ENCODE assay signal across 8 cellular contexts in the genomic region with DNA sequence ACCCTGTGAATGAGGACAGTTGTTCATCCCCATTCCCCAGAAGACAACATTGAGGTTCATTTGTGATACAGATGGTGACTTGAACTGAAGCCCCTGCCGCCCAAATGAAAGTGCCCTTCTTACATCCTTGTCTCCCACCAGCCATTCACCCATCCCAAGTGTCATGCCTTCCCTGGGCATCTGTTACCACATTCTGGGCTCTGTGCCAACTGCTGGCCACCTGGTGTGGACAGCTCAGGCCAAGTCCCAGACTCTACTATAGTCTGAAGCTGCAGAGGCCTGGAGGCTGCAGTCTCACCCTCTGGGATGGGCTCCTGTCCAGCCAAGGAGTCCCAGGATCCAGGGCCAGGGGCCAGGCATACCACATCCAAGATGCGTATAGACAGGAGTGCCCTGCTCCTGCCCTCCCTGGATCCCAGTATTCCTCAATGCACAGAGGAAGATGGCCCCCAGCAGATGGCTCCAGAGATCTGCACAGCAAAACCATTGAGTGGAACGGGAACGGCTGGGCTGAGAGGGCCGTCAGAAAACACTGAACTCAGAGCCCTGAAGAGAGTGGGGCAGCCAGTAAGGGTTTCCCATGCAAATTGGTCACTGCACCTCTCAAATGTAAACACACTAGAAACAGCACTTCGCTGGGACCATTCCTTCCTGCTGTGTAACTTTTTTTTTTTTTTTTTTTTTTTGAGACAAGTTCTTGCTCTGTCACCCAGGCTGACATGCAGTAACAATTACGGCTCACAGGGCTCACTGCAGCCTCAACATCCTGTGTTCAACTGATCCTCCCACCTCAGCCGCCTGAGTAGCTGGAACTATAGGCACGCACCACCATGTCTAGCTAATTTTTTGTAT. TPM values are rescaled to one million over a fixed set of nuclear protein-coding genes. Genes with fewer than 3 reads are reported as not detected.
DNase-seq lines count a peak whose midpoint lies in the region; ATAC-seq and TF ChIP-seq lines count a peak whose summit lies in the region.

No MANE protein-coding gene starts in this region.

- no peaks in the 10 kb centered on the region for H3K9me3 Mint-ChIP-seq in activated naive CD8-positive, alpha-beta T cell treated with anti-CD3 and anti-CD28 coated beads, Interleukin-2, amount 50 U/mL, for 24 hours

- H3K4me3 Mint-ChIP-seq in activated naive CD8-positive, alpha-beta T cell treated with anti-CD3 and anti-CD28 coated beads, Interleukin-2, amount 50 U/mL, for 24 hours, result no peak overlapping the region

- H3K27me3 ChIP-seq in RWPE2 (ENCODE audit: insufficient read depth, poor library complexity, severe bottlenecking) (no peaks in the 10 kb centered on the region), parathyroid adenoma (ENCODE audit: control insufficient read depth, insufficient read depth, low read length) (no peaks in the 10 kb centered on the region)

- H3K4me1 Mint-ChIP-seq in activated naive CD8-positive, alpha-beta T cell treated with anti-CD3 and anti-CD28 coated beads, Interleukin-2, amount 50 U/mL, for 24 hours, result peaks cover 77% of the 10 kb centered on the region

- H3K27me3 Mint-ChIP-seq in activated naive CD8-positive, alpha-beta T cell treated with anti-CD3 and anti-CD28 coated beads, Interleukin-2, amount 50 U/mL, for 24 hours, result no peaks in the 10 kb centered on the region

- no peaks in the 10 kb centered on the region for H3K79me2 ChIP-seq in parathyroid adenoma

- intact Hi-C loops in Right ventricle myocardium superior (cut with DNase I), result loop anchor here (2.0 kb wide), 1 partner anchor 56 kb away; no protein-coding TSS in a partner anchor

- H3K4me3 ChIP-seq in LNCaP clone FGC (ENCODE audit: low read depth, low read length) (no peak overlapping the region), RWPE2 (ENCODE audit: severe bottlenecking) (no peak overlapping the region), parathyroid adenoma (ENCODE audit: low read depth, low read length) (no peak overlapping the region)

- peaks cover 2% of the 10 kb centered on the region for H3K36me3 Mint-ChIP-seq in activated naive CD8-positive, alpha-beta T cell treated with anti-CD3 and anti-CD28 coated beads, Interleukin-2, amount 50 U/mL, for 24 hours (ENCODE audit: low read depth)

- no peak overlapping the region for H3K27ac ChIP-seq in RWPE2 (ENCODE audit: poor library complexity, severe bottlenecking)
- no peak overlapping the region for H3K27ac ChIP-seq in parathyroid adenoma

- ATAC-seq in RWPE2 (ENCODE audit: low read depth) (peak; percentile 66), Right ventricle myocardium superior (ENCODE audit: poor library complexity) (peak; percentile 86)
- ATAC-seq in activated naive CD8-positive, alpha-beta T cell treated with anti-CD3 and anti-CD28 coated beads, Interleukin-2, amount 50 U/mL, for 24 hours, result peak; percentile 56

- H3K4me1 ChIP-seq in RWPE2 (ENCODE audit: insufficient read depth, poor library complexity, severe bottlenecking) (peaks cover 10% of the 10 kb centered on the region), parathyroid adenoma (no peaks in the 10 kb centered on the region)

- H3K9me3 ChIP-seq in RWPE2 (ENCODE audit: severe bottlenecking) (no peaks in the 10 kb centered on the region), parathyroid adenoma (ENCODE audit: control insufficient read depth, low read length) (no peaks in the 10 kb centered on the region)

- TF ChIP-seq CTCF in LNCaP clone FGC (IDR thresholded peaks at IDR 0.05; ENCODE audit: control insufficient read depth, extremely low read depth, insufficient read depth), result peak; percentile 81
- TF ChIP-seq CTCF in RWPE2 (IDR thresholded peaks at IDR 0.05; ENCODE audit: poor library complexity, severe bottlenecking), result peak; percentile 69
- TF ChIP-seq CTCF in parathyroid adenoma (IDR thresholded peaks at IDR 0.05), result peak; percentile 52

- no peak overlapping the region for H2AFZ ChIP-seq in parathyroid adenoma

- H3K27ac Mint-ChIP-seq in activated naive CD8-positive, alpha-beta T cell treated with anti-CD3 and anti-CD28 coated beads, Interleukin-2, amount 50 U/mL, for 24 hours, result peak overlapping the region; percentile 12

- H3K36me3 ChIP-seq in RWPE2 (ENCODE audit: low read depth) (no peaks in the 10 kb centered on the region), parathyroid adenoma (ENCODE audit: control insufficient read depth, insufficient read depth, low read length) (no peaks in the 10 kb centered on the region)

- no peak overlapping the region for H3K4me2 ChIP-seq in parathyroid adenoma (ENCODE audit: low read length)

- no peak overlapping the region for H3K9ac ChIP-seq in parathyroid adenoma

- DNase-seq in SIG-M5 treated with dmso at 0.1 percent for 504 hours (lab: John Stamatoyannopoulos, UW; ENCODE audit: unreplicated experiment) (peak; percentile 36), SIG-M5 (lab: John Stamatoyannopoulos, UW) (no peak), LNCaP clone FGC (ENCODE audit: low read depth) (peak; percentile 86), RWPE2 (ENCODE audit: low spot score) (no peak), Right ventricle myocardium superior (peak; percentile 76), germinal center (ENCODE audit: low spot score) (no peak)
- peak; percentile 50 for DNase-seq in activated naive CD8-positive, alpha-beta T cell treated with anti-CD3 and anti-CD28 coated beads, Interleukin-2, amount 50 U/mL, for 24 hours

RNA-seq across cellular contexts. Expression of a gene that starts 22.8 kb away (rescaled TPM):
- 24.6 TPM for total RNA-seq in Right ventricle myocardium superior

Comparison
In these comparisons a context has a peak if more than half of its experiments do, and no peak if none do; other contexts are left out.
1. DNase-seq: peak in SIG-M5 treated with dmso at 0.1 percent for 504 hours (single experiment), LNCaP clone FGC (single experiment), activated naive CD8-positive, alpha-beta T cell treated with anti-CD3 and anti-CD28 coated beads, Interleukin-2, amount 50 U/mL, for 24 hours (single experiment) and Right ventricle myocardium superior (single experiment); none in SIG-M5 (single experiment), RWPE2 (single experiment) and germinal center (single experiment).
2. Peak in every context shown above with its lines, with median percentiles within 50 percentile points of each other: CTCF ChIP-seq and ATAC-seq.